ENCODE assay signal across 8 cellular contexts in the genomic region with DNA sequence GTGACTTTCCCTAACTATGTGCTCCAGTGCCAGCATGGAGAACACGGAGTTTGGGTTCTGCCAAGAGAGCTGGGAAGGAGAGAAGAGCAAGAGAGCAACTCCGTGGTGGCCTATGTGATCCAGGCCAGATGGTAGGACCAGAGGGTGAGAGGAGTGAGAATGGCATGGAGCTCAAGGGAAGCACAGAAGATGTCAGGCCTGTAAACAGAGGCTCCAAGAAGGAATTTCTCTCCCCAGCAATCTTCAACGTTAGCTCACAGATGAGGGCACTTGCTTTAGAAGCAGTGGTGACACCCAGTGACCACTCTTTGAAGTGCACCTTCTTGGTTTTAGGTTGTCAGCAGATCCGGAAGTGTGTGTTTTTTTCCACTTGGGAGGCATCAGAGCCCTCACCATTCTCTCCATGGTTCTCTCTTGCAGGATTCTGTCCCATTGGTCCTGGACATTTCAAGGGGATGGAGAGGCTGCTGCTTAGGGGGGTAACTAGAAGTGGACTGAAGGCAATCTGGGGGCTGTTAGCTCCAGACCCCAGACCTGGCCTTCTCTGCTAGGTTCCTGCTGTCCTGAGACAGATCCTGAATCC. TPM values are rescaled to one million over a fixed set of nuclear protein-coding genes. Genes with fewer than 3 reads are reported as not detected.
DNase-seq lines count a peak whose midpoint lies in the region; ATAC-seq and TF ChIP-seq lines count a peak whose summit lies in the region.

No MANE protein-coding gene starts in this region.

- TF ChIP-seq CTCF in suprapubic skin (IDR thresholded peaks at IDR 0.05): peak; percentile 55 to 81

- H3K27me3 ChIP-seq in suprapubic skin: no peaks in the 10 kb centered on the region

- H3K4me1 Mint-ChIP-seq in naive B cell: no peaks in the 10 kb centered on the region

- no peak for TF ChIP-seq POLR2A in suprapubic skin (IDR thresholded peaks at IDR 0.05)

- no peaks in the 10 kb centered on the region for H3K9me3 ChIP-seq in suprapubic skin

- peak overlapping the region in 1 of 6 donors; percentile 53 for H3K27ac Mint-ChIP-seq in naive B cell

- DNase-seq in GM03348 (ENCODE audit: low spot score): peak; percentile 88
- DNase-seq in NCI-H82 treated with DMSO at 0.1 percent for 48 hours (lab: John Stamatoyannopoulos, UW; ENCODE audit: unreplicated experiment): peak; percentile 38
- peak; percentile 35 for DNase-seq in activated T-cell treated with anti-CD3 and anti-CD28 coated beads for 24 hours (ENCODE audit: low read depth)
- peak; percentile 83 for DNase-seq in fibroblast of gingiva (ENCODE audit: low read depth)
- peak; percentile 36 for DNase-seq in naive B cell
- DNase-seq in suprapubic skin (ENCODE audit: low spot score in 2 of 2): peak in 1 of 2 donors; percentile 74
- DNase-seq in KG1 (lab: John Stamatoyannopoulos, UW): no peak

- TF ChIP-seq EP300 in suprapubic skin (IDR thresholded peaks at IDR 0.05): no peak

- WGBS in suprapubic skin: 22% methylated on average over 4 of the region's 4 CpGs

- no peaks in the 10 kb centered on the region for H3K36me3 Mint-ChIP-seq in naive B cell

- peak; percentile 71 for ATAC-seq in HG03342 (IDR thresholded peaks at IDR 0.05; ENCODE audit: unreplicated experiment)
- peak; percentile 65 to 73 for ATAC-seq in naive B cell (ENCODE audit: low read depth in 2 of 2)

- H3K36me3 ChIP-seq in suprapubic skin: no peaks in the 10 kb centered on the region

- H3K27ac ChIP-seq in suprapubic skin: no peak overlapping the region

- H3K4me3 ChIP-seq in suprapubic skin: no peak overlapping the region

- peaks cover 11% of the 10 kb centered on the region for H3K4me1 ChIP-seq in suprapubic skin

- H3K4me3 Mint-ChIP-seq in naive B cell: no peak overlapping the region

- H3K9me3 Mint-ChIP-seq in naive B cell: peaks cover 0 to 2% (median 0%) of the 10 kb centered on the region in 7 donors

- peaks cover 10 to 33% (median 30%) of the 10 kb centered on the region in 3 donors for H3K27me3 Mint-ChIP-seq in naive B cell

RNA-seq across cellular contexts. Expression of gene TMEM98, which starts 18.1 kb away (rescaled TPM):
- not detected for polyA plus RNA-seq in naive B cell (ENCODE audit: low read depth in 6 of 6)
- total RNA-seq in suprapubic skin: 10 to 100 TPM; 17.7 to 31.3 (median 30.3) TPM

RNA-seq across cellular contexts. Expression of gene MYO1D, which starts 33.0 kb away (rescaled TPM):
- polyA plus RNA-seq in naive B cell (ENCODE audit: low read depth in 6 of 6): 1 to 10 TPM; 1.9 to 3.7 (median 2.6) TPM
- 10 to 100 TPM; 70.5 to 92.3 (median 72.7) TPM for total RNA-seq in suprapubic skin
